ENCODE assay signal across 14 cellular contexts in genomic region chr5:6900828-6901227, GRCh38.
DNase-seq lines count a peak whose midpoint lies in the region.
"Had no signal": no experiment of that assay in that cellular context is flagged by ENCODE, and none has a peak within 500 bp of the region (broad histone marks: within the 10 kb centered on the region; RNA-seq: fewer than 3 reads in every experiment).

No MANE protein-coding gene starts in this region.

- peak; percentile 41 to 45 for DNase-seq in SHP77 (lab: John Stamatoyannopoulos, UW)
- no peak for DNase-seq in SHP77 treated with DMSO at 0.1 percent for 48 hours (lab: John Stamatoyannopoulos, UW)
- DNase-seq in NCI-H345 treated with DMSO at 0.1 percent for 48 hours (lab: John Stamatoyannopoulos, UW; ENCODE audit: unreplicated experiment): peak; percentile 88
- peak; percentile 21 for DNase-seq in kidney glomerular epithelial cell (lab: John Stamatoyannopoulos, UW)
- DNase-seq in stimulated activated CD8-positive, alpha-beta memory T cell treated with anti-CD3 and anti-CD28 coated beads, Interleukin-4, amount 100 ng/mL, for 48 hours: no peak
- DNase-seq in HPDE6-E6E7 (ENCODE audit: extremely low spot score): no peak
- DNase-seq in hypothalamus (lab: John Stamatoyannopoulos, UW): no peak
- no peak for DNase-seq in activated CD8-positive, alpha-beta memory T cell treated with anti-CD3 and anti-CD28 coated beads for 24 hours
- DNase-seq: 8988T; activated CD4-positive, CD25-positive, alpha-beta regulatory T cell; activated naive CD8-positive, alpha-beta T cell treated with anti-CD3 and anti-CD28 coated beads, Interleukin-2, amount 50 U/mL, for 24 hours; CD8-positive, alpha-beta memory T cell; occipital lobe; spleen had no signal

Comparison
In these comparisons a context has a peak if more than half of its experiments do, and no peak if none do; other contexts are left out.
1. DNase-seq: peak in SHP77 (2 of 2), NCI-H345 treated with DMSO at 0.1 percent for 48 hours (single experiment) and kidney glomerular epithelial cell (single experiment); none in SHP77 treated with DMSO at 0.1 percent for 48 hours (single experiment), stimulated activated CD8-positive, alpha-beta memory T cell treated with anti-CD3 and anti-CD28 coated beads, Interleukin-4, amount 100 ng/mL, for 48 hours (single experiment), HPDE6-E6E7 (single experiment), hypothalamus (0 of 51) and activated CD8-positive, alpha-beta memory T cell treated with anti-CD3 and anti-CD28 coated beads for 24 hours (single experiment).